Comparison of ENCODE assay signal across 8 cellular contexts in the genomic region with DNA sequence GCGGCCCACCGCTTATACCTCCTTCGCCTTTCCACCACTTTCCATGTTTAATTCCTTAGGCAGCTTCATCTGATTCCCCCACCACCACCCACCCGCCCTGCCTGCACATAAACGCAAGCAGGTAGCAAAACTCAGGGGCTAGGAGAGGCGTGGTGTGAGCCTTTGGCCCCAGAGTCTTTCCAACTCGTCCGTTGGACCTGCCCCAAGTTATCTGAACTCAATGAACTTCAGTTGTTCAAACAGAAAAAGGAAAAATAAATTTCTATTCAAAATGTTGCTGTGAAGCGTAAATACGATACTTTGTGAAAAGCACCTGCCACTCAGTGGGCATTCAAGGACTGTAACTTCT. TPM values are rescaled to one million over a fixed set of nuclear protein-coding genes. Genes with fewer than 3 reads are reported as not detected.
DNase-seq lines count a peak whose midpoint lies in the region; ATAC-seq lines count a peak whose summit lies in the region.

No MANE protein-coding gene starts in this region.

- no peaks in the 10 kb centered on the region for H3K36me3 Mint-ChIP-seq in activated CD4-positive, alpha-beta T cell treated with anti-CD3 and anti-CD28 coated beads for 36 hours (ENCODE audit: low read depth)
- H3K36me3 Mint-ChIP-seq in activated naive CD8-positive, alpha-beta T cell treated with anti-CD3 and anti-CD28 coated beads, Interleukin-2, amount 10 ng/mL, durations not matched to agents 7 days and 5 days: no peaks in the 10 kb centered on the region

- H3K27ac Mint-ChIP-seq in activated CD4-positive, alpha-beta T cell treated with anti-CD3 and anti-CD28 coated beads for 36 hours: no peak overlapping the region
- H3K27ac Mint-ChIP-seq in activated naive CD8-positive, alpha-beta T cell treated with anti-CD3 and anti-CD28 coated beads, Interleukin-2, amount 10 ng/mL, durations not matched to agents 7 days and 5 days: peak overlapping the region; percentile 96

- H3K4me1 ChIP-seq in subcutaneous abdominal adipose tissue (ENCODE audit: control insufficient read depth in 5 of 5, insufficient read depth in 5 of 5, low read length in 5 of 5): peaks cover 0 to 27% (median 13%) of the 10 kb centered on the region in 5 donors

- H3K4me1 Mint-ChIP-seq in activated CD4-positive, alpha-beta T cell treated with anti-CD3 and anti-CD28 coated beads for 36 hours: peaks cover 5% of the 10 kb centered on the region
- H3K4me1 Mint-ChIP-seq in activated naive CD8-positive, alpha-beta T cell treated with anti-CD3 and anti-CD28 coated beads, Interleukin-2, amount 10 ng/mL, durations not matched to agents 7 days and 5 days: peaks cover 4% of the 10 kb centered on the region

- peak overlapping the region; percentile 74 for H3K4me3 Mint-ChIP-seq in activated CD4-positive, alpha-beta T cell treated with anti-CD3 and anti-CD28 coated beads for 36 hours
- peak overlapping the region; percentile 84 for H3K4me3 Mint-ChIP-seq in activated naive CD8-positive, alpha-beta T cell treated with anti-CD3 and anti-CD28 coated beads, Interleukin-2, amount 10 ng/mL, durations not matched to agents 7 days and 5 days

- CTCF ChIA-PET in activated CD4-positive, alpha-beta T cell treated with anti-CD3 and anti-CD28 coated beads for 36 hours (lab: Charles Lee): no interaction called here

- peak overlapping the region; percentile 29 to 87 (median 65) for H3K4me3 ChIP-seq in subcutaneous abdominal adipose tissue (ENCODE audit: low read depth in 1 of 5, low read length in 5 of 5)

- intact Hi-C loops in activated CD4-positive, alpha-beta T cell treated with anti-CD3 and anti-CD28 coated beads for 36 hours (cut with DNase I, micrococcal nuclease): loop anchor here (1.0 to 10.0 kb wide), 13 partner anchors 21 to 1109 kb away; a partner anchor contains a TSS

- ATAC-seq in activated CD4-positive, alpha-beta T cell treated with anti-CD3 and anti-CD28 coated beads for 36 hours: no peak
- ATAC-seq in activated naive CD8-positive, alpha-beta T cell treated with anti-CD3 and anti-CD28 coated beads, Interleukin-2, amount 10 ng/mL, durations not matched to agents 7 days and 5 days (ENCODE audit: low read depth): no peak
- ATAC-seq in left lobe of liver (peak; percentile 60), HG03565 (IDR thresholded peaks at IDR 0.05; ENCODE audit: unreplicated experiment) (no peak)

- no peak overlapping the region for H3K9ac ChIP-seq in subcutaneous abdominal adipose tissue (ENCODE audit: low read length in 5 of 5)

- no peaks in the 10 kb centered on the region for H3K36me3 ChIP-seq in subcutaneous abdominal adipose tissue (ENCODE audit: control insufficient read depth in 5 of 5, insufficient read depth in 5 of 5, low read length in 5 of 5)

- peaks cover 9% of the 10 kb centered on the region for H3K27me3 Mint-ChIP-seq in activated CD4-positive, alpha-beta T cell treated with anti-CD3 and anti-CD28 coated beads for 36 hours
- H3K27me3 Mint-ChIP-seq in activated naive CD8-positive, alpha-beta T cell treated with anti-CD3 and anti-CD28 coated beads, Interleukin-2, amount 10 ng/mL, durations not matched to agents 7 days and 5 days: peaks cover 52% of the 10 kb centered on the region

- no peaks in the 10 kb centered on the region for H3K9me3 ChIP-seq in subcutaneous abdominal adipose tissue (ENCODE audit: control insufficient read depth in 5 of 5, low read length in 5 of 5)

- no peaks in the 10 kb centered on the region for H3K9me3 Mint-ChIP-seq in activated CD4-positive, alpha-beta T cell treated with anti-CD3 and anti-CD28 coated beads for 36 hours (ENCODE audit: low read depth)
- no peaks in the 10 kb centered on the region for H3K9me3 Mint-ChIP-seq in activated naive CD8-positive, alpha-beta T cell treated with anti-CD3 and anti-CD28 coated beads, Interleukin-2, amount 10 ng/mL, durations not matched to agents 7 days and 5 days

- no peak for DNase-seq in activated CD4-positive, alpha-beta T cell treated with anti-CD3 and anti-CD28 coated beads for 36 hours
- DNase-seq in activated CD4-positive, alpha-beta T cell treated with anti-CD3 and anti-CD28 coated beads, Interleukin-2, amount 50 U/mL, for 1 hour: no peak
- DNase-seq in activated naive CD8-positive, alpha-beta T cell treated with anti-CD3 and anti-CD28 coated beads, Interleukin-2, amount 10 ng/mL, durations not matched to agents 7 days and 5 days: no peak
- DNase-seq in left lobe of liver (ENCODE audit: low spot score) (peak; percentile 88), NCI-H2227 treated with DMSO at 0.1 percent for 48 hours (lab: John Stamatoyannopoulos, UW) (no peak), NCI-H1105 (lab: John Stamatoyannopoulos, UW) (no peak)

- no peak overlapping the region for H3K27ac ChIP-seq in subcutaneous abdominal adipose tissue (ENCODE audit: low read depth, low read length)

- POLR2A ChIA-PET in activated CD4-positive, alpha-beta T cell treated with anti-CD3 and anti-CD28 coated beads for 36 hours (lab: Charles Lee): no interaction called here
- POLR2A ChIA-PET in activated naive CD8-positive, alpha-beta T cell treated with anti-CD3 and anti-CD28 coated beads, Interleukin-2, amount 10 ng/mL, durations not matched to agents 7 days and 5 days (lab: Charles Lee): interaction anchor here (2.2 kb wide), 1 partner anchor 21 kb away, joined by 10 read pairs; no protein-coding TSS in a partner anchor

- H3K27me3 ChIP-seq in subcutaneous abdominal adipose tissue (ENCODE audit: control insufficient read depth in 5 of 5, insufficient read depth in 4 of 5, low read length in 5 of 5): no peaks in the 10 kb centered on the region

RNA-seq across cellular contexts. Expression of a gene that starts 0.8 kb away (rescaled TPM):
- 1 to 10 TPM; 1.8 to 3.2 TPM for total RNA-seq in activated CD4-positive, alpha-beta T cell treated with anti-CD3 and anti-CD28 coated beads for 36 hours
- 1 to 10 TPM; 3.4 to 3.9 TPM for total RNA-seq in activated naive CD8-positive, alpha-beta T cell treated with anti-CD3 and anti-CD28 coated beads, Interleukin-2, amount 10 ng/mL, durations not matched to agents 7 days and 5 days
- total RNA-seq in left lobe of liver: 5.3 TPM
